In the genomic region with DNA sequence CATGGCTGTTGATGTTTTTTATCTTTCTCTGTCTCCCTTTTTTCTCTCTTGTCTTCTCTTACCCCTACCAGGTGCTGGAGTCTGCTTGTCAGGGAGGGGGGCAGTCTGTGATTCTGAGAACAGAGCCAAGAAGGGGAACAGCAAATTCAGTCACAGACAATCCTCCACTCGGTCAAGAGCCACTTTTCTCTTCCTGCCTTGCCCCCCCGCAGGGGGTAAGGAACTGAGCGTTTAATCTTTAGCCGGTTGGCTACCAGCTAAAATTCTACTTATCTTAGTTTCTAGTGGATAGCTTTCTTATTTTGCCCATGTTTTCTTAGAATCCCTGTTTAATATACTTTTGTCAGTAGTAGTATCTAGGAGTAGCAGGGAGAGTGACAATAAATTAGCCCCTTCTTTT, we compare ENCODE assay signal across 11 cellular contexts. TPM values are rescaled to one million over a fixed set of nuclear protein-coding genes. Genes with fewer than 3 reads are reported as not detected.
A peak's percentile ranks its signal among the peaks of the same experiment; 100 is the strongest.
DNase-seq lines count a peak whose midpoint lies in the region; ATAC-seq, FAIRE-seq and TF ChIP-seq lines count a peak whose summit lies in the region.
"Had no signal": no experiment of that assay in that cellular context is flagged by ENCODE, and none has a peak within 500 bp of the region (broad histone marks: within the 10 kb centered on the region; RNA-seq: fewer than 3 reads in every experiment).

No MANE protein-coding gene starts in this region.

- CTCF ChIA-PET in IMR-90 (lab: Yijun Ruan, JAX), result interaction anchor here (0.6 kb wide), 1 partner anchor 190 kb away, joined by 3 read pairs; no protein-coding TSS in a partner anchor

- no peaks in the 10 kb centered on the region for H3K9me3 ChIP-seq in IMR-90 (ENCODE audit: control insufficient read depth, insufficient read depth, low read length)
- H3K9me3 ChIP-seq in effector memory CD4-positive, alpha-beta T cell (ENCODE audit: control insufficient read depth, low read length), result no peaks in the 10 kb centered on the region

- POLR2A ChIA-PET in IMR-90 (lab: Charles Lee; ENCODE audit: unreplicated experiment), result interaction anchor here (0.7 kb wide), 1 partner anchor 9 kb away, joined by 3 read pairs; no protein-coding TSS in a partner anchor

- H3K14ac ChIP-seq in IMR-90 (replicated peaks; ENCODE audit: low read depth, low read length), result no peak overlapping the region

- no peak overlapping the region; the same call in 1 of the 2 replicates for H4K91ac ChIP-seq in IMR-90 (ENCODE audit: insufficient read depth, low read depth, low read length)

- H3K4me1 Mint-ChIP-seq in CD14-positive monocyte (peaks cover 27% of the 10 kb centered on the region), chondrocyte (ENCODE audit: low read depth) (peaks cover 51% of the 10 kb centered on the region), nephron (peaks cover 48% of the 10 kb centered on the region)

- in situ Hi-C loops in IMR-90 (cut with MboI; ENCODE audit: low sequenced_read_pairs), result no loop called here

- H3K4me3 Mint-ChIP-seq in CD14-positive monocyte, result peak overlapping the region; percentile 38 to 56
- H3K4me3 Mint-ChIP-seq in chondrocyte (ENCODE audit: unreplicated experiment), result peak overlapping the region; percentile 94
- H3K4me3 Mint-ChIP-seq in nephron, result peak overlapping the region; percentile 82 to 86 (median 86)

- no peaks in the 10 kb centered on the region for H3K36me3 ChIP-seq in IMR-90 (ENCODE audit: control insufficient read depth, insufficient read depth, low read length)
- no peaks in the 10 kb centered on the region for H3K36me3 ChIP-seq in effector memory CD4-positive, alpha-beta T cell (ENCODE audit: control insufficient read depth, insufficient read depth, low read length)

- no peak overlapping the region; the same call in 1 of the 2 replicates for H3K4me2 ChIP-seq in IMR-90 (ENCODE audit: low read depth, low read length)

- no peak overlapping the region for H2AK5ac ChIP-seq in IMR-90 (ENCODE audit: low read depth, low read length)

- H2BK120ac ChIP-seq in IMR-90 (ENCODE audit: low read depth, low read length), result no peak overlapping the region

- no peak overlapping the region for H2AFZ ChIP-seq in IMR-90 (replicated peaks; ENCODE audit: low read length, poor library complexity)

- no peak for FAIRE-seq in urothelium cell line (lab: Jason Lieb, UNC)

- no peak overlapping the region for H4K5ac ChIP-seq in IMR-90 (ENCODE audit: low read depth, low read length)

- peak overlapping the region; percentile 37 for H2AK9ac ChIP-seq in IMR-90 (replicated peaks; ENCODE audit: low read depth, low read length, poor library complexity)

- H3K23ac ChIP-seq in IMR-90 (ENCODE audit: low read depth, low read length), result peak overlapping the region; percentile 66; the same call in 1 of the 2 replicates

- no CpG with 5 or more reads among the region's 4 CpGs for WGBS in IMR-90 (ENCODE audit: extremely low coverage in 2 of 2, insufficient read length in 1 of 2), 2 experiments

- no peak overlapping the region for H3K56ac ChIP-seq in IMR-90 (ENCODE audit: extremely low read depth, insufficient read depth, low read length)

- peaks cover 6% of the 10 kb centered on the region; the same call in 1 of the 2 replicates for H4K20me1 ChIP-seq in IMR-90 (ENCODE audit: insufficient read depth, low read length)

- no peak overlapping the region for H4K8ac ChIP-seq in IMR-90 (ENCODE audit: low read depth in 2 of 2, low read length in 2 of 2)

- H3K9me1 ChIP-seq in IMR-90 (ENCODE audit: insufficient read depth, low read length), result peaks cover 3% of the 10 kb centered on the region; the same call in 1 of the 2 replicates

- no peak overlapping the region for H2BK15ac ChIP-seq in IMR-90 (ENCODE audit: low read depth, low read length)

- H3K9me3 Mint-ChIP-seq in CD14-positive monocyte (peaks cover 0 to 6% (median 0%) of the 10 kb centered on the region in 7 donors), chondrocyte (ENCODE audit: low read depth) (no peaks in the 10 kb centered on the region), nephron (no peaks in the 10 kb centered on the region)

- intact Hi-C loops in CD14-positive monocyte (cut with micrococcal nuclease), result no loop called here
- intact Hi-C loops in IMR-90 (cut with micrococcal nuclease), result loop anchor here (5.0 kb wide), 2 partner anchors 83 to 727 kb away; no protein-coding TSS in a partner anchor

- no peaks in the 10 kb centered on the region for H3K4me1 ChIP-seq in IMR-90 (ENCODE audit: control insufficient read depth, insufficient read depth, low read length)
- H3K4me1 ChIP-seq in effector memory CD4-positive, alpha-beta T cell (ENCODE audit: control insufficient read depth, insufficient read depth, low read length, poor library complexity, severe bottlenecking), result peaks cover 5% of the 10 kb centered on the region

- no peak for ATAC-seq in IMR-90 (ENCODE audit: low read depth)
- ATAC-seq in GM21381 (IDR thresholded peaks at IDR 0.05; ENCODE audit: unreplicated experiment), result no peak

- no peaks in the 10 kb centered on the region for H3K27me3 ChIP-seq in IMR-90 (ENCODE audit: control insufficient read depth, insufficient read depth, low read length)
- no peaks in the 10 kb centered on the region for H3K27me3 ChIP-seq in effector memory CD4-positive, alpha-beta T cell (replicated peaks; ENCODE audit: control insufficient read depth, insufficient read depth, low read length, poor library complexity, severe bottlenecking)

- no peak overlapping the region for H3K27ac ChIP-seq in IMR-90 (ENCODE audit: insufficient read depth, low read length)
- H3K27ac ChIP-seq in effector memory CD4-positive, alpha-beta T cell (ENCODE audit: insufficient read depth, low read length, poor library complexity, severe bottlenecking), result no peak overlapping the region

- no peak overlapping the region for H3K9ac ChIP-seq in IMR-90 (ENCODE audit: low read depth, low read length)

- dilution Hi-C loops in IMR-90 (cut with HindIII; ENCODE audit: low sequenced_read_pairs, unreplicated experiment), result no loop called here

- H3K36me3 Mint-ChIP-seq in CD14-positive monocyte, result peaks cover 0 to 8% of the 10 kb centered on the region in 2 donors
- peaks cover 2% of the 10 kb centered on the region for H3K36me3 Mint-ChIP-seq in chondrocyte (ENCODE audit: low read depth)
- peaks cover 4% of the 10 kb centered on the region for H3K36me3 Mint-ChIP-seq in nephron (ENCODE audit: low read depth)

- TF ChIP-seq RAD21 in IMR-90 (IDR thresholded peaks at IDR 0.05; ENCODE audit: low read length), result no peak

- TF ChIP-seq POLR2A in IMR-90 (IDR thresholded peaks at IDR 0.05; ENCODE audit: low read depth, low read length), result no peak

- no TSS peak for BruUV-seq in IMR-90 (replicated peaks; lab: Mats Ljungman, UMichigan)

- no peak overlapping the region for H3K18ac ChIP-seq in IMR-90 (ENCODE audit: low read depth, low read length)

- H2BK20ac ChIP-seq in IMR-90 (ENCODE audit: low read depth, low read length), result no peak overlapping the region

- H3K27ac Mint-ChIP-seq in CD14-positive monocyte, result peak overlapping the region in 3 of 7 donors; percentile 21 to 75 (median 75)
- peak overlapping the region; percentile 93 for H3K27ac Mint-ChIP-seq in chondrocyte (ENCODE audit: unreplicated experiment)
- peak overlapping the region; percentile 41 to 86 (median 60) for H3K27ac Mint-ChIP-seq in nephron

- no peak overlapping the region for H3K4ac ChIP-seq in IMR-90 (ENCODE audit: low read depth, low read length)

- DNase-seq in CD14-positive monocyte (ENCODE audit: low spot score), result no peak
- DNase-seq in IMR-90, result no peak
- DNase-seq in chondrocyte (ENCODE audit: low spot score), result no peak
- no peak for DNase-seq in effector memory CD4-positive, alpha-beta T cell
- DNase-seq in urothelium cell line (ENCODE audit: low spot score), result no peak
- DNase-seq in hippocampal formation (lab: John Stamatoyannopoulos, UW), result no peak
- DNase-seq: NCI-H2029 had no signal

- H3K27me3 Mint-ChIP-seq in CD14-positive monocyte (ENCODE audit: low read depth in 3 of 3) (peaks cover 8 to 34% (median 17%) of the 10 kb centered on the region in 3 donors), chondrocyte (ENCODE audit: low read depth) (no peaks in the 10 kb centered on the region), nephron (ENCODE audit: low read depth) (no peaks in the 10 kb centered on the region)

- TF ChIP-seq CTCF in CD14-positive monocyte (IDR thresholded peaks at IDR 0.05) (no peak), IMR-90 (conservative IDR thresholded peaks at IDR 0.05; ENCODE audit: low read depth, low read length) (no peak), chondrocyte (IDR thresholded peaks at IDR 0.05) (no peak), nephron (IDR thresholded peaks at IDR 0.05; ENCODE audit: unreplicated experiment in 3 of 3) (no peak)

- peaks cover 4 to 31% of the 10 kb centered on the region in 2 experiments; a peak in 3 of 4 replicates for H3K79me1 ChIP-seq in IMR-90 (ENCODE audit: low read depth in 1 of 2, low read length in 2 of 2)

- no peak overlapping the region for H2BK5ac ChIP-seq in IMR-90 (ENCODE audit: low read depth, low read length, poor library complexity, severe bottlenecking)

- H3K4me3 ChIP-seq in IMR-90 (ENCODE audit: insufficient read depth, low read depth, low read length), result no peak overlapping the region
- H3K4me3 ChIP-seq in effector memory CD4-positive, alpha-beta T cell (ENCODE audit: insufficient read depth, low read depth, low read length, poor library complexity, severe bottlenecking), result no peak overlapping the region

TF ChIP-seq in IMR-90, 13 proteins besides CTCF, POLR2A, EP300 and RAD21 (continues in another document):
- TF ChIP-seq MAZ (IDR thresholded peaks at IDR 0.05; ENCODE audit: borderline replicate concordance, low read depth, low read length) (no peak), MXI1 (IDR thresholded peaks at IDR 0.05; ENCODE audit: borderline replicate concordance, low read depth, low read length) (no peak), CHD1 (IDR thresholded peaks at IDR 0.05; ENCODE audit: low read depth, low read length) (no peak), RCOR1 (IDR thresholded peaks at IDR 0.05; ENCODE audit: insufficient replicate concordance, low read length) (no peak)

RNA-seq across cellular contexts. Expression of a gene that starts 1.9 kb away (rescaled TPM):
- polyA plus RNA-seq in CD14-positive monocyte (1 to 10 TPM; 1.0 to 1.2 TPM), IMR-90 (2012; rRNA removed) (10.1 and 12.5 TPM in 2 replicates)
- total RNA-seq in IMR-90 (2012; rRNA removed) (18.8 and 23.1 TPM in 2 replicates), chondrocyte (42.6 to 55.9 TPM (median 45.4 TPM) in 3 replicates)
- 2.7 and 3.3 TPM in 2 replicates for polyA plus RNA-seq in IMR-90 (2012; cell fraction: cytosol; rRNA removed)
- 14.6 and 54.0 TPM in 2 replicates for polyA plus RNA-seq in IMR-90 (2012; cell fraction: nucleus; rRNA removed; ENCODE audit: low replicate concordance)

RNA-seq across cellular contexts. Expression of a gene that starts 37.1 kb away (rescaled TPM):
- polyA plus RNA-seq in CD14-positive monocyte (not detected), IMR-90 (2012; rRNA removed) (1.5 and 1.9 TPM in 2 replicates)
- total RNA-seq in IMR-90 (2012; rRNA removed) (0.56 and 0.90 TPM in 2 replicates), chondrocyte (16.2 to 40.2 TPM (median 38.0 TPM) in 3 replicates)
- polyA plus RNA-seq in IMR-90 (2012; cell fraction: cytosol; rRNA removed), result 0.67 and 2.0 TPM in 2 replicates
- polyA plus RNA-seq in IMR-90 (2012; cell fraction: nucleus; rRNA removed; ENCODE audit: low replicate concordance), result 0.18 and 0.45 TPM in 2 replicates
- total RNA-seq: G401; T-helper 2 cell treated with Interferon-gamma antibody and Interleukin-4, amounts not matched to agents 100 ng/mL and 5 ng/mL, for 36 hours had no signal
